ENCODE assay signal across 7 cellular contexts in genomic region chr5:24735284-24735683, GRCh38.
"Had no signal": no experiment of that assay in that cellular context is flagged by ENCODE, and none has a peak within 500 bp of the region (broad histone marks: within the 10 kb centered on the region; RNA-seq: fewer than 3 reads in every experiment).

No MANE protein-coding gene starts in this region.

- H3K4me3 ChIP-seq: K562 had no signal

- DNase-seq: IMR-90, KBM-7, KG1 had no signal

- ATAC-seq: HepG2, K562 had no signal

- H3K9ac ChIP-seq: KMS-11 had no signal

- H3K4me2 ChIP-seq: KMS-11 had no signal

- H3K27ac ChIP-seq: HL-60, KMS-11 had no signal
